Comparison of ENCODE assay signal across 22 cellular contexts in the genomic region with DNA sequence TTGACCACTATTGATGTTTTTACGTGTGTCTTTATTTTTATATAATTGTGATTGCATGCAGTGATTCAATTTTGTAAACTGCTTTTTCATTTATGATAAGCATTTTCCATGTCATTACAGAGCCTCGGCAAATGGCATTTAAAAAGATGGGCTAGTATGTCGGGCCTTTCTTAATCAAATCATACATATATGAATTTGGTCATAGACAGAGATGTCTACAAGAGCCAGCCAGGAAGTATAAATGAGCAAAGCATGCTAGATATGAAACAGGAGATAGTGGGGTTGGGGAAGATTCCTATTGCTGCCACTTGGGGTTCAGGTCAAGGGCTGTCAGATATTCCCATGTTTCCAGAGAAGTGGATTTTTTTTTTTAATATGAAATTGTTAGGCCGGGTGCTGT.
"Had no signal": no experiment of that assay in that cellular context is flagged by ENCODE, and none has a peak within 500 bp of the region (broad histone marks: within the 10 kb centered on the region; RNA-seq: fewer than 3 reads in every experiment).

No MANE protein-coding gene starts in this region.

- H3K36me3 ChIP-seq: left ventricle myocardium inferior, neural progenitor cell, pancreas had no signal

- H3K27ac ChIP-seq: coronary artery, foreskin keratinocyte, left ventricle myocardium inferior, lower lobe of right lung, neural progenitor cell had no signal

- H3K27ac Mint-ChIP-seq: endodermal cell; neural progenitor cell; progenitor cell of endocrine pancreas; stimulated activated naive B cell treated with anti-CD40 and anti-IgM and Interleukin-4, amounts not matched to agents 10 μg/mL and 1 μg/mL and 100 μg/mL, for 72 hours had no signal

- H3K9me3 ChIP-seq: left ventricle myocardium inferior, lower lobe of right lung, pancreas had no signal

- H3K4me3 ChIP-seq: coronary artery, left ventricle myocardium inferior, lower lobe of right lung, neural progenitor cell, pancreas had no signal

- H3K4me3 Mint-ChIP-seq: endodermal cell; immature natural killer cell; natural killer cell treated with Interleukin-12 subunit alpha and Interleukin-12 subunit beta and Interleukin-15 and Interleukin-18, amount 100 ng/mL, for 72 hours; neural progenitor cell; stimulated activated naive B cell treated with anti-CD40 and anti-IgM and Interleukin-4, amounts not matched to agents 10 μg/mL and 1 μg/mL and 100 μg/mL, for 72 hours had no signal

- DNase-seq: effector CD4-positive, alpha-beta T cell; endodermal cell; erythroblast; foreskin keratinocyte; immature natural killer cell; kidney; left cardiac atrium; left ventricle myocardium inferior; lower lobe of right lung; mesenchymal stem cell; midbrain; nucleus accumbens; pancreas; right cardiac atrium; stimulated activated CD4-positive, alpha-beta T cell treated with anti-CD3 and anti-CD28 coated beads, Interleukin-4, amount 100 ng/mL, for 1 hour; stimulated activated CD8-positive, alpha-beta memory T cell treated with anti-CD3 and anti-CD28 coated beads, Interleukin-4, amount 100 ng/mL, for 48 hours; stimulated activated naive B cell treated with anti-CD40 and anti-IgM and Interleukin-4, amounts not matched to agents 10 μg/mL and 1 μg/mL and 100 μg/mL, for 72 hours; trophoblast cell had no signal

- H3K9me3 Mint-ChIP-seq: endodermal cell; immature natural killer cell; natural killer cell treated with Interleukin-12 subunit alpha and Interleukin-12 subunit beta and Interleukin-15 and Interleukin-18, amount 100 ng/mL, for 72 hours; neural progenitor cell; stimulated activated naive B cell treated with anti-CD40 and anti-IgM and Interleukin-4, amounts not matched to agents 10 μg/mL and 1 μg/mL and 100 μg/mL, for 72 hours had no signal

- H3K27me3 Mint-ChIP-seq: natural killer cell treated with Interleukin-12 subunit alpha and Interleukin-12 subunit beta and Interleukin-15 and Interleukin-18, amount 100 ng/mL, for 72 hours; progenitor cell of endocrine pancreas; stimulated activated naive B cell treated with anti-CD40 and anti-IgM and Interleukin-4, amounts not matched to agents 10 μg/mL and 1 μg/mL and 100 μg/mL, for 72 hours had no signal

- H3K36me3 Mint-ChIP-seq: neural progenitor cell had no signal

- H3K4me1 ChIP-seq: foreskin keratinocyte, lower lobe of right lung, neural progenitor cell had no signal

- ATAC-seq: foreskin keratinocyte; left cardiac atrium; natural killer cell treated with Interleukin-12 subunit alpha and Interleukin-12 subunit beta and Interleukin-15 and Interleukin-18, amount 100 ng/mL, for 72 hours; right cardiac atrium; stimulated activated naive B cell treated with anti-CD40 and anti-IgM and Interleukin-4, amounts not matched to agents 10 μg/mL and 1 μg/mL and 100 μg/mL, for 72 hours had no signal

- H3K27me3 ChIP-seq: foreskin keratinocyte, neural progenitor cell, pancreas had no signal
